Comparison of ENCODE assay signal across 15 cellular contexts in the genomic region with DNA sequence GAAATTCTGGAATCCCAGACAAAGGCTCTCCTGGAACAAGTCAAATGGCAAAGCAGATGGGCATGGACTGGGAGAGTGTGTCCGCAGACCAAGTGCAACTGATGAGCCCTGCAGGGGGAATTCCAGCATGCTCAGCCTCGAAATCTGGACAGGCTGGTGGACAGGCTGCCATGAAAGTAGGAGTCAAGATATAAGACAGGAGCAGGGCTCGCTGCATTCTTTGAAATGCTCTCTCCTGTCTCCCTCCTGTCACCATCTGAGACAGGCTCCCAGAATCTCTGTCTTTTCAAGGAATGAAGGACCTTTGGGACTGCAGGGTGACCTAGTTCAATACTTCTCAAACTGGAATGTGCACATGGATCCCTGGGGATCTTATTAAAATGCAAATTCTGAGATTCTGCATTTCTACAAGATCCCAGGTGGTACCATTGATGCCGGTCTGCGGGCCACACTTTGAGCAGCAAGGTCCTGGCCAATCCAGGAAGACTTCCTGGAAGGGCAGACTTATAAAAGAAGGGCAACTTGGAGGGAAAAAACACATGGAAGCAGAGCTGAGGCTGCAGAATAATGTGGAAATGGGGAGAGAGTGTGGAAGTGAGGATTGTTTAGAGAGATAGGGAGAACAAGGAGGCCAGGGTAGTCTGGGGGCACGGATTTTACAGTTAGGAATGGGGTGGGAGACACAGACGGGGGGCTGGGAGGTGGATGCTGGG. TPM values are rescaled to one million over a fixed set of nuclear protein-coding genes. Genes with fewer than 3 reads are reported as not detected.
DNase-seq lines count a peak whose midpoint lies in the region; ATAC-seq and TF ChIP-seq lines count a peak whose summit lies in the region.
"Had no signal": no experiment of that assay in that cellular context is flagged by ENCODE, and none has a peak within 500 bp of the region (broad histone marks: within the 10 kb centered on the region; RNA-seq: fewer than 3 reads in every experiment).

No MANE protein-coding gene starts in this region.

- peaks cover 30% of the 10 kb centered on the region for H3K27me3 Mint-ChIP-seq in activated T-cell treated with anti-CD3 and anti-CD28 coated beads, Interleukin-2, amount 50 U/mL, for 24 hours
- peaks cover 12 to 46% of the 10 kb centered on the region in 2 donors for H3K27me3 Mint-ChIP-seq in CD8-positive, alpha-beta memory T cell

- H3K27ac Mint-ChIP-seq in activated T-cell treated with anti-CD3 and anti-CD28 coated beads, Interleukin-2, amount 50 U/mL, for 24 hours = no peak overlapping the region
- peak overlapping the region in 1 of 8 donors; percentile 17 for H3K27ac Mint-ChIP-seq in CD8-positive, alpha-beta memory T cell

- H3K27me3 ChIP-seq in heart left ventricle = no peaks in the 10 kb centered on the region
- no peaks in the 10 kb centered on the region for H3K27me3 ChIP-seq in esophagus (ENCODE audit: control insufficient read depth in 1 of 2, insufficient read depth in 2 of 2, low read length in 2 of 2)
- no peaks in the 10 kb centered on the region for H3K27me3 ChIP-seq in lower lobe of right lung (ENCODE audit: low read depth)
- peaks cover 6% of the 10 kb centered on the region for H3K27me3 ChIP-seq in CD8-positive, alpha-beta memory T cell (ENCODE audit: insufficient read depth, low read length, poor library complexity, severe bottlenecking)

- TF ChIP-seq CTCF in heart left ventricle (IDR thresholded peaks at IDR 0.05) = no peak
- no peak for TF ChIP-seq CTCF in lower lobe of right lung (IDR thresholded peaks at IDR 0.05)

- H3K27ac ChIP-seq in heart left ventricle (no peak overlapping the region), esophagus (ENCODE audit: low read depth in 2 of 2, low read length in 1 of 2) (peak overlapping the region; percentile 9 to 48), lower lobe of right lung (no peak overlapping the region)
- no peak overlapping the region for H3K27ac ChIP-seq in CD8-positive, alpha-beta memory T cell (ENCODE audit: low read depth, low read length)
- H3K27ac ChIP-seq: A549 had no signal

- H3K4me3 Mint-ChIP-seq in activated T-cell treated with anti-CD3 and anti-CD28 coated beads, Interleukin-2, amount 50 U/mL, for 24 hours = no peak overlapping the region
- no peak overlapping the region for H3K4me3 Mint-ChIP-seq in CD8-positive, alpha-beta memory T cell

- H3K4me1 ChIP-seq in heart left ventricle (peaks cover 0 to 13% (median 0%) of the 10 kb centered on the region in 12 donors), esophagus (ENCODE audit: control insufficient read depth in 2 of 2, insufficient read depth in 2 of 2, low read length in 1 of 2) (peaks cover 0 to 27% of the 10 kb centered on the region in 2 donors), lower lobe of right lung (peaks cover 4% of the 10 kb centered on the region)
- no peaks in the 10 kb centered on the region for H3K4me1 ChIP-seq in CD8-positive, alpha-beta memory T cell (ENCODE audit: insufficient read depth, low read length)

- TF ChIP-seq POLR2A in heart left ventricle (IDR thresholded peaks at IDR 0.05) = no peak

- H3K36me3 Mint-ChIP-seq in activated T-cell treated with anti-CD3 and anti-CD28 coated beads, Interleukin-2, amount 50 U/mL, for 24 hours (ENCODE audit: low read depth) = no peaks in the 10 kb centered on the region
- H3K36me3 Mint-ChIP-seq in CD8-positive, alpha-beta memory T cell = no peaks in the 10 kb centered on the region

- no peaks in the 10 kb centered on the region for H3K9me3 Mint-ChIP-seq in activated T-cell treated with anti-CD3 and anti-CD28 coated beads, Interleukin-2, amount 50 U/mL, for 24 hours
- H3K9me3 Mint-ChIP-seq in CD8-positive, alpha-beta memory T cell = no peaks in the 10 kb centered on the region

- POLR2A ChIA-PET in CD8-positive, alpha-beta memory T cell (lab: Charles Lee) = no interaction called here

- DNase-seq in heart left ventricle (peak in 3 of 5 donors; percentile 8 to 19 (median 15)), left ventricle myocardium superior (no peak), lower lobe of right lung (peak; percentile 3)
- DNase-seq in activated CD8-positive, alpha-beta memory T cell treated with anti-CD3 and anti-CD28 coated beads for 24 hours = no peak
- no peak for DNase-seq in stimulated activated CD8-positive, alpha-beta memory T cell treated with anti-CD3 and anti-CD28 coated beads, Interleukin-4, amount 100 ng/mL, for 48 hours
- DNase-seq in activated T-cell treated with anti-CD3 and anti-CD28 coated beads, Interleukin-2, amount 50 U/mL, for 24 hours = no peak
- DNase-seq in CD8-positive, alpha-beta memory T cell = no peak
- DNase-seq: DMS79 treated with DMSO at 0.1 percent for 48 hours, GF-D8, GOT3, NCI-H187 treated with DMSO at 0.1 percent for 48 hours, NCI-H446 treated with DMSO at 0.1 percent for 48 hours, NCI-H748 treated with DMSO at 0.1 percent for 48 hours had no signal

- H3K4me3 ChIP-seq in heart left ventricle (no peak overlapping the region), esophagus (ENCODE audit: low read depth in 1 of 2, low read length in 2 of 2) (no peak overlapping the region), lower lobe of right lung (no peak overlapping the region)
- H3K4me3 ChIP-seq in CD8-positive, alpha-beta memory T cell (ENCODE audit: low read length) = no peak overlapping the region
- H3K4me3 ChIP-seq: A549 had no signal

- WGBS in heart left ventricle, 4 donors = 37 to 47% (median 38%) methylated on average over 7 of the region's 7 CpGs
- WGBS in esophagus, 2 donors = 36 to 41% methylated on average over 7 of the region's 7 CpGs

- H3K4me1 Mint-ChIP-seq in activated T-cell treated with anti-CD3 and anti-CD28 coated beads, Interleukin-2, amount 50 U/mL, for 24 hours (ENCODE audit: low read depth) = no peaks in the 10 kb centered on the region
- no peaks in the 10 kb centered on the region for H3K4me1 Mint-ChIP-seq in CD8-positive, alpha-beta memory T cell

- ATAC-seq in heart left ventricle (no peak), left ventricle myocardium superior (no peak), lower lobe of right lung (no peak)

- CTCF ChIA-PET in CD8-positive, alpha-beta memory T cell (lab: Charles Lee) = no interaction called here

- intact Hi-C loops in heart left ventricle (cut with DNase I) (loop anchor here in 8 of 10 donors (1.0 to 5.0 kb wide), 9 partner anchors 35 to 165 kb away; no protein-coding TSS in a partner anchor), left ventricle myocardium superior (cut with micrococcal nuclease) (loop anchor here (10.0 kb wide), 1 partner anchor 93 kb away; no protein-coding TSS in a partner anchor), lower lobe of right lung (cut with DNase I) (no loop called here)

- no peaks in the 10 kb centered on the region for H3K36me3 ChIP-seq in heart left ventricle
- no peaks in the 10 kb centered on the region for H3K36me3 ChIP-seq in esophagus (ENCODE audit: control insufficient read depth in 2 of 2, insufficient read depth in 2 of 2, low read length in 1 of 2)
- H3K36me3 ChIP-seq in lower lobe of right lung = no peaks in the 10 kb centered on the region
- no peaks in the 10 kb centered on the region for H3K36me3 ChIP-seq in CD8-positive, alpha-beta memory T cell (ENCODE audit: insufficient read depth, low read length)

- H3K9me3 ChIP-seq in heart left ventricle = no peaks in the 10 kb centered on the region
- no peaks in the 10 kb centered on the region for H3K9me3 ChIP-seq in esophagus (ENCODE audit: control insufficient read depth in 2 of 2, insufficient read depth in 1 of 2, low read depth in 1 of 2, low read length in 1 of 2)
- no peaks in the 10 kb centered on the region for H3K9me3 ChIP-seq in lower lobe of right lung
- no peaks in the 10 kb centered on the region for H3K9me3 ChIP-seq in CD8-positive, alpha-beta memory T cell (ENCODE audit: low read length)

RNA-seq across cellular contexts. Expression of gene TNNT2, which starts 29.8 kb away (rescaled TPM):
- total RNA-seq in heart left ventricle (1,000 to 10,000 TPM; 5,987 to 9,948 (median 7,621) TPM), left ventricle myocardium superior (10,350 TPM), lower lobe of right lung (6.4 TPM)
- polyA plus RNA-seq in heart left ventricle (over 10,000 TPM in 1 of 2 donors, 1,000 to 10,000 TPM in 1; 9,964 to 28,496 TPM), esophagus (1 to 10 TPM; 7.1 to 7.5 TPM)
- not detected for total RNA-seq in CD8-positive, alpha-beta memory T cell
- not detected for polyA plus RNA-seq in CD8-positive, alpha-beta memory T cell

RNA-seq across cellular contexts. Expression of gene LAD1, which starts 51.5 kb away (rescaled TPM):
- total RNA-seq in heart left ventricle (10 to 100 TPM in 2 of 9 donors, 1 to 10 TPM in 7; 2.0 to 99.2 (median 6.4) TPM), left ventricle myocardium superior (2.2 TPM), lower lobe of right lung (35.3 TPM)
- polyA plus RNA-seq in heart left ventricle (10 to 100 TPM in 1 of 2 donors, 1 to 10 TPM in 1; 6.9 to 49.3 TPM), esophagus (100 to 1,000 TPM; 275 to 286 TPM)
- total RNA-seq in CD8-positive, alpha-beta memory T cell = not detected
- polyA plus RNA-seq in CD8-positive, alpha-beta memory T cell = not detected

Comparison
In these comparisons a context has a peak if more than half of its experiments do, and no peak if none do; other contexts are left out.
1. DNase-seq: peak in heart left ventricle (3 of 5) and lower lobe of right lung (single experiment); none in left ventricle myocardium superior (single experiment), activated CD8-positive, alpha-beta memory T cell treated with anti-CD3 and anti-CD28 coated beads for 24 hours (single experiment), stimulated activated CD8-positive, alpha-beta memory T cell treated with anti-CD3 and anti-CD28 coated beads, Interleukin-4, amount 100 ng/mL, for 48 hours (single experiment), activated T-cell treated with anti-CD3 and anti-CD28 coated beads, Interleukin-2, amount 50 U/mL, for 24 hours (single experiment) and CD8-positive, alpha-beta memory T cell (0 of 5).
2. H3K27ac ChIP-seq: peak in esophagus (2 of 2); none in heart left ventricle (0 of 12), lower lobe of right lung (single experiment) and CD8-positive, alpha-beta memory T cell (single experiment).
3. RNA of gene TNNT2, which starts 29.8 kb away (total RNA-seq): 10,350 TPM in left ventricle myocardium superior (single experiment) and 5,987 to 9,948 TPM in heart left ventricle; 6.4 TPM in lower lobe of right lung (single experiment) and not detected in CD8-positive, alpha-beta memory T cell; every median in the first group is over 100 times any median in the second.